Comparison of ENCODE assay signal across 18 cellular contexts in the genomic region with DNA sequence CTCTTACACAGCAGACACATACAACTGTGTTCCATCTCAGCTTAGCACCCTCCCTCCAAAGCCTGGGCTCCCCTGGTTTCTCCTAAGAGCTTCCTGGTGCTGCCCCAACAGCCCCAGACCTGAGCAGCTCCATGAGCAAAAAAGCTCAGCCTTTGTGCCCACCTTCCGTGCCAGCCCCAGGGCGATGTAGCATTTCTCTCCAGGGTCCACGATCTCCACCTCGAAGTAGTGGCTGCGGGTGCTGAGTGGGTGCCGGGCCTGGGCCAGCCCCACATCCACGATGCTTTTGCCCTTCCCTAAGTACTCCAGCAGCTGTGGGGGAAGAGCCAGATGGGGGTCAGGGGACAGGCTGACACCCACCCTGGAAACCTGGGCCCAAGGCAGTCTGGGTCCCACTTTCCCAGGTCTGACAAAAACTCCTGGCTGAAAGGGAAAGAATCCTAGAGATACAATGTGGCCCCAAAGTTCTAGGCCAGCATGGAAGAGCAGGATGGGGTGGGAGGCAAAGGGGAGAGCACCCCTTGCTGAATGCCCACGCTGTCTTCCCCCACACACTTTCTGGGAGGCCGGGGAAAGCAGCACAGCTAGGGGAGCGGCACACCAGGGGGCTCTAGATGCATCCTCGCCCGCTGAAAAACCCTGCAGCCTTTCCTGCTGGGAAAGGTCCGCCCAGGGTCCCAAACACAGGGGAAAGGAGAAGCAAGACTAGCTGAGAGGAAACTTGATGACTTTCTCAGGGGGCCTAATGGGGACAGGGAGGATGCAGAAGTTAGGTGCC. TPM values are rescaled to one million over a fixed set of nuclear protein-coding genes. Genes with fewer than 3 reads are reported as not detected.
DNase-seq lines count a peak whose midpoint lies in the region; ATAC-seq, FAIRE-seq and TF ChIP-seq lines count a peak whose summit lies in the region.
"Had no signal": no experiment of that assay in that cellular context is flagged by ENCODE, and none has a peak within 500 bp of the region (broad histone marks: within the 10 kb centered on the region; RNA-seq: fewer than 3 reads in every experiment).

No MANE protein-coding gene starts in this region.

- peak overlapping the region in 4 of 7 donors; percentile 5 to 79 (median 70) for H3K27ac Mint-ChIP-seq in CD14-positive monocyte
- H3K27ac Mint-ChIP-seq: activated naive CD8-positive, alpha-beta T cell treated with anti-CD3 and anti-CD28 coated beads, Interleukin-2, amount 10 ng/mL, durations not matched to agents 7 days and 5 days; nephron progenitor cell had no signal

- peaks cover 89 to 96% of the 10 kb centered on the region in 2 donors for H3K36me3 Mint-ChIP-seq in CD14-positive monocyte

- H3K9me3 Mint-ChIP-seq in CD14-positive monocyte, result peaks cover 0 to 1% (median 0%) of the 10 kb centered on the region in 7 donors
- H3K9me3 Mint-ChIP-seq: activated naive CD8-positive, alpha-beta T cell treated with anti-CD3 and anti-CD28 coated beads, Interleukin-2, amount 10 ng/mL, durations not matched to agents 7 days and 5 days; nephron progenitor cell had no signal

- in situ Hi-C loops in gastrocnemius medialis (cut with MboI; ENCODE audit: low sequenced_read_pairs in 4 of 4), result loop anchor here in 2 of 4 donors (5.0 to 25.0 kb wide), 3 partner anchors 34 to 119 kb away; partner anchors contain the start of genes CSAD (in 2 of the 2), SOAT2 (in 2 of the 2) and ZNF740 (in 2 of the 2)

- no peak for TF ChIP-seq CTCF in CD14-positive monocyte (IDR thresholded peaks at IDR 0.05)
- no peak for TF ChIP-seq CTCF in RWPE1 (conservative IDR thresholded peaks at IDR 0.05; ENCODE audit: low read depth)
- no peak for TF ChIP-seq CTCF in right atrium auricular region (IDR thresholded peaks at IDR 0.05)
- TF ChIP-seq CTCF in gastrocnemius medialis (IDR thresholded peaks at IDR 0.05 in 4 of 5, conservative IDR thresholded peaks at IDR 0.05 in 1 of 5), result no peak
- TF ChIP-seq CTCF in colonic mucosa (IDR thresholded peaks at IDR 0.05), result no peak

- H3K27me3 Mint-ChIP-seq in CD14-positive monocyte (ENCODE audit: low read depth in 3 of 3), result no peaks in the 10 kb centered on the region
- H3K27me3 Mint-ChIP-seq: activated naive CD8-positive, alpha-beta T cell treated with anti-CD3 and anti-CD28 coated beads, Interleukin-2, amount 10 ng/mL, durations not matched to agents 7 days and 5 days had no signal

- ATAC-seq in gastrocnemius medialis, result no peak
- no peak for ATAC-seq in HG03565 (IDR thresholded peaks at IDR 0.05; ENCODE audit: unreplicated experiment)
- ATAC-seq: left lung had no signal

- DNase-seq in CD14-positive monocyte (ENCODE audit: low spot score), result no peak
- DNase-seq in RWPE1 (ENCODE audit: low spot score), result no peak
- DNase-seq in right atrium auricular region (ENCODE audit: low spot score), result no peak
- peak in 1 of 2 donors; percentile 16 for DNase-seq in gastrocnemius medialis
- no peak for DNase-seq in GM19239 (ENCODE audit: insufficient read length, low spot score)
- DNase-seq in pons (ENCODE audit: low spot score), result no peak
- no peak for DNase-seq in colonic mucosa
- DNase-seq: activated naive CD8-positive, alpha-beta T cell treated with anti-CD3 and anti-CD28 coated beads, Interleukin-2, amount 10 ng/mL, durations not matched to agents 7 days and 5 days; BE2C; DMS79 treated with DMSO at 0.1 percent for 48 hours; hippocampal formation; NCI-H146; NCI-H510A treated with DMSO at 0.1 percent for 48 hours; nephron progenitor cell; stimulated activated naive CD8-positive, alpha-beta T cell treated with anti-CD3 and anti-CD28 coated beads, Interleukin-15, Interleukin-2, amounts not matched to agents 100 U/mL and 50 U/mL, for 24 hours had no signal

- H3K27me3 ChIP-seq in right atrium auricular region (no peaks in the 10 kb centered on the region), gastrocnemius medialis (no peaks in the 10 kb centered on the region), colonic mucosa (no peaks in the 10 kb centered on the region)
- H3K27me3 ChIP-seq: BE2C, left lung had no signal

- H3K4me1 Mint-ChIP-seq in CD14-positive monocyte, result peaks cover 38% of the 10 kb centered on the region

- no peak for TF ChIP-seq POLR2A in gastrocnemius medialis (IDR thresholded peaks at IDR 0.05)

- H3K4me1 ChIP-seq in right atrium auricular region, result peaks cover 0 to 84% of the 10 kb centered on the region in 2 donors
- peaks cover 26 to 36% of the 10 kb centered on the region in 2 donors for H3K4me1 ChIP-seq in gastrocnemius medialis
- H3K4me1 ChIP-seq in colonic mucosa, result no peaks in the 10 kb centered on the region

- H3K9me3 ChIP-seq in right atrium auricular region (no peaks in the 10 kb centered on the region), gastrocnemius medialis (no peaks in the 10 kb centered on the region), colonic mucosa (no peaks in the 10 kb centered on the region)
- H3K9me3 ChIP-seq: BE2C, left lung had no signal

- H3K9ac ChIP-seq in colonic mucosa (ENCODE audit: low read depth in 2 of 2, low read length in 2 of 2), result no peak overlapping the region

- H3K27ac ChIP-seq in RWPE1 (peak overlapping the region; percentile 97), right atrium auricular region (peak overlapping the region; percentile 66 to 70), gastrocnemius medialis (peak overlapping the region; percentile 31 to 74 (median 72)), colonic mucosa (no peak overlapping the region)
- H3K27ac ChIP-seq: left lung had no signal

- CTCF ChIA-PET in RWPE1 (lab: Yijun Ruan, JAX), result interaction anchor here (1.6 to 7.5 kb wide), 3 partner anchors 9 to 92 kb away, joined by 4 to 132 read pairs (median 37); partner anchors contain the start of genes IGFBP6, SOAT2 and SPRYD3

- no peak overlapping the region for H3K4me3 Mint-ChIP-seq in CD14-positive monocyte
- H3K4me3 Mint-ChIP-seq: activated naive CD8-positive, alpha-beta T cell treated with anti-CD3 and anti-CD28 coated beads, Interleukin-2, amount 10 ng/mL, durations not matched to agents 7 days and 5 days; nephron progenitor cell had no signal

- H3K4me3 ChIP-seq in right atrium auricular region, result no peak overlapping the region
- H3K4me3 ChIP-seq in gastrocnemius medialis, result no peak overlapping the region
- H3K4me3 ChIP-seq in colonic mucosa, result no peak overlapping the region
- H3K4me3 ChIP-seq: left lung had no signal

- POLR2A ChIA-PET in RWPE1 (lab: Yijun Ruan, JAX; ENCODE audit: low non-redundant PET), result no interaction called here

- intact Hi-C loops in CD14-positive monocyte (cut with micrococcal nuclease) (loop anchor here (5.0 kb wide), 2 partner anchors 34 to 129 kb away; partner anchors contain the start of gene SOAT2 (in 1 of the 2)), gastrocnemius medialis (cut with DNase I; ENCODE audit: low total_unique reads) (loop anchor here (5.0 kb wide), 1 partner anchor 114 kb away; the partner anchor contains the start of genes CSAD and ZNF740), colonic mucosa (cut with DNase I) (loop anchor here (2.0 to 5.0 kb wide), 2 partner anchors 31 to 129 kb away; no protein-coding TSS in a partner anchor)

- peaks cover 40% of the 10 kb centered on the region for H3K36me3 ChIP-seq in right atrium auricular region
- peaks cover 0 to 25% of the 10 kb centered on the region in 2 donors for H3K36me3 ChIP-seq in gastrocnemius medialis
- no peaks in the 10 kb centered on the region for H3K36me3 ChIP-seq in colonic mucosa
- H3K36me3 ChIP-seq: BE2C had no signal

- FAIRE-seq in GM19239 (lab: Jason Lieb, UNC), result no peak
- FAIRE-seq: colon had no signal

RNA-seq across cellular contexts. Expression of gene SPRYD3, which starts 11.0 kb away (rescaled TPM):
- polyA plus RNA-seq in CD14-positive monocyte, result 10 to 100 TPM; 21.8 to 26.9 TPM
- 10 to 100 TPM; 33.5 to 64.5 TPM for total RNA-seq in right atrium auricular region
- 10 to 100 TPM; 15.9 to 29.5 (median 25.5) TPM for total RNA-seq in gastrocnemius medialis
- total RNA-seq in colonic mucosa, result 10 to 100 TPM; 32.5 to 35.0 TPM

RNA-seq across cellular contexts. Expression of gene TNS2, which starts 18.3 kb away (rescaled TPM):
- under 1 TPM; 0.36 to 0.43 TPM for polyA plus RNA-seq in CD14-positive monocyte
- 100 to 1,000 TPM in 1 of 2 donors, 10 to 100 TPM in 1; 76.2 to 153 TPM for total RNA-seq in right atrium auricular region
- total RNA-seq in gastrocnemius medialis, result 100 to 1,000 TPM in 1 of 4 donors, 10 to 100 TPM in 3; 74.4 to 114 (median 91.9) TPM
- total RNA-seq in colonic mucosa, result 10 to 100 TPM; 26.0 to 27.1 TPM

RNA-seq across cellular contexts. Expression of gene IGFBP6, which starts 29.3 kb away (rescaled TPM):
- polyA plus RNA-seq in CD14-positive monocyte, result not detected
- total RNA-seq in right atrium auricular region (100 to 1,000 TPM in 1 of 2 donors, 10 to 100 TPM in 1; 99.0 to 358 TPM), gastrocnemius medialis (100 to 1,000 TPM in 1 of 4 donors, 10 to 100 TPM in 3; 67.3 to 143 (median 77.4) TPM), colonic mucosa (10 to 100 TPM in 1 of 2 donors, 1 to 10 TPM in 1; 7.2 to 14.6 TPM)

RNA-seq across cellular contexts. Expression of gene SOAT2, which starts 35.1 kb away (rescaled TPM):
- not detected for polyA plus RNA-seq in CD14-positive monocyte
- total RNA-seq in right atrium auricular region, result not detected
- total RNA-seq in gastrocnemius medialis, result not detected
- under 1 TPM in 1 of 2 donors, not detected in 1; 0.12 TPM for total RNA-seq in colonic mucosa
- total RNA-seq: left lung had no signal

Comparison
In these comparisons a context has a peak if more than half of its experiments do, and no peak if none do; other contexts are left out.
1. RNA of gene IGFBP6, which starts 29.3 kb away (total RNA-seq): 99.0 to 358 TPM in right atrium auricular region and 67.3 to 143 TPM in gastrocnemius medialis; 7.2 to 14.6 TPM in colonic mucosa; every median in the first group is over 4 times any median in the second.